Comparison of ENCODE assay signal across 20 cellular contexts in genomic region chr10:81248846-81249245, GRCh38.
DNase-seq lines count a peak whose midpoint lies in the region; ATAC-seq and TF ChIP-seq lines count a peak whose summit lies in the region.
"Had no signal": no experiment of that assay in that cellular context is flagged by ENCODE, and none has a peak within 500 bp of the region (broad histone marks: within the 10 kb centered on the region; RNA-seq: fewer than 3 reads in every experiment).

No MANE protein-coding gene starts in this region.

- no peaks in the 10 kb centered on the region for H3K79me2 ChIP-seq in smooth muscle cell (ENCODE audit: low read depth)

- peaks cover 7% of the 10 kb centered on the region for H3K4me1 ChIP-seq in smooth muscle cell (ENCODE audit: low read depth)
- H3K4me1 ChIP-seq: A549 had no signal

- peak overlapping the region; percentile 67 for H3K4me2 ChIP-seq in smooth muscle cell
- H3K4me2 ChIP-seq: A549 had no signal

- no peak overlapping the region for H3K4me3 ChIP-seq in smooth muscle cell
- H3K4me3 ChIP-seq: A549, K562 had no signal

- H3K9ac ChIP-seq in smooth muscle cell (ENCODE audit: low read depth) = no peak overlapping the region

- no peak for ATAC-seq in GM18511 (IDR thresholded peaks at IDR 0.05; ENCODE audit: unreplicated experiment)
- ATAC-seq: A549, HCT116, K562, PC-3 had no signal

- H3K36me3 ChIP-seq in smooth muscle cell (ENCODE audit: low read depth) = no peaks in the 10 kb centered on the region

- H3K27ac ChIP-seq in smooth muscle cell (ENCODE audit: low read depth) = no peak overlapping the region
- H3K27ac ChIP-seq: A549, C4-2B had no signal

- WGBS in smooth muscle cell (ENCODE audit: low lambda C conversion rate) = 63% methylated on average over 3 of the region's 3 CpGs

- H3K9me3 ChIP-seq in smooth muscle cell (replicated peaks; ENCODE audit: low read depth) = no peaks in the 10 kb centered on the region
- H3K9me3 ChIP-seq: A549 had no signal

- DNase-seq in COLO829 (ENCODE audit: low spot score) (peak; percentile 0), NAMALWA (ENCODE audit: low spot score) (peak; percentile 1), foreskin melanocyte (peak; percentile 11), smooth muscle cell (lab: John Stamatoyannopoulos, UW; ENCODE audit: unreplicated experiment) (no peak), T-helper 9 cell (no peak)
- DNase-seq in activated CD4-positive, CD25-positive, alpha-beta regulatory T cell (lab: John Stamatoyannopoulos, UW) = no peak
- DNase-seq: DMS79 treated with DMSO at 0.1 percent for 48 hours, NCI-H1694 treated with DMSO at 0.1 percent for 48 hours, NCI-H2107, NCI-H2227 treated with DMSO at 0.1 percent for 48 hours, NCI-H510A treated with DMSO at 0.1 percent for 48 hours, NCI-H774, PC-3, RPMI8226, SHP77 treated with DMSO at 0.1 percent for 48 hours had no signal

- no peaks in the 10 kb centered on the region for H3F3A ChIP-seq in smooth muscle cell (ENCODE audit: low read depth)

- no peaks in the 10 kb centered on the region for H4K20me1 ChIP-seq in smooth muscle cell (ENCODE audit: low read depth)

- no peak for TF ChIP-seq CTCF in smooth muscle cell (IDR thresholded peaks at IDR 0.05; ENCODE audit: borderline replicate concordance, insufficient read depth, poor library complexity, severe bottlenecking)

- H2AFZ ChIP-seq in smooth muscle cell (ENCODE audit: low read depth) = peak overlapping the region; percentile 76

- H3K27me3 ChIP-seq in smooth muscle cell (ENCODE audit: low read depth) = no peaks in the 10 kb centered on the region

Comparison
In these comparisons a context has a peak if more than half of its experiments do, and no peak if none do; other contexts are left out.
1. DNase-seq: peak in COLO829 (single experiment), NAMALWA (single experiment) and foreskin melanocyte (single experiment); none in smooth muscle cell (single experiment), T-helper 9 cell (single experiment) and activated CD4-positive, CD25-positive, alpha-beta regulatory T cell (0 of 4).